ENCODE assay signal across 22 cellular contexts in the genomic region with DNA sequence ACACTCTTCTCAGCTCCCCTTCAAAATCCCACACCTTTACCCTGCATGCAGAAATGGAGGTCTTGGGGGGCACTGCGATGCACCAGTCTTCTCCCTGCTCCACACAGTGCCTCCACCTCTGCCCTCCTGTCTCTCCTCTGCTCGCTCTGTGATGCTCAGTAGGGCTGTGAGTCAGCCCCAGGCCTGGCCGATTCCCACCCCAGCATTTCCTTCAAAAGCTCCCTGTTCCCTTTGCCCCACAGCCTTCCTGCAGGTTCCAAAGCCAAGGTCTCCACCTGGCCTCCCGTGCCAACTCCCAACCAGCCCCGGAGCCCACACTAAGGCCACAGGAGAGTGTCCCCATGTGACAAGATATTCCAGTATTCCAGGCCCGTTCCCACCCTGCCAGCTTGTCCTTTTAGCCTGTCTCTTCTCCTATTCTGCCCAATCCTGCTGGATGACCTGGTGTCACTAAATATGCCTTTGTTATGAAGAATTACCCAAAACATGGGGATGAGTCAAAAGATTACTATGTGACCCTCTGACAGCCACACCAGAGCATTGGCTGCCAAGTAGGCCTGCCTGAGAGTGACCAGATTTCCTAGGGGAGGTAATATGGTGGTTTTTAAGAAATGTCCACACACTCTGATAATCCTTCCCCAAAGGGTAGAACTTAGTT.
DNase-seq lines count a peak whose midpoint lies in the region; ATAC-seq and TF ChIP-seq lines count a peak whose summit lies in the region.
"Had no signal": no experiment of that assay in that cellular context is flagged by ENCODE, and none has a peak within 500 bp of the region (broad histone marks: within the 10 kb centered on the region; RNA-seq: fewer than 3 reads in every experiment).

No MANE protein-coding gene starts in this region.

- no peak for TF ChIP-seq CTCF in HFFc6 (IDR thresholded peaks at IDR 0.05)

- no peaks in the 10 kb centered on the region for H3K36me3 Mint-ChIP-seq in HFFc6 (ENCODE audit: low read depth)
- H3K36me3 Mint-ChIP-seq: activated naive CD8-positive, alpha-beta T cell treated with anti-CD3 and anti-CD28 coated beads, Interleukin-2, amount 10 ng/mL, durations not matched to agents 7 days and 5 days; natural killer cell treated with Interleukin-12 subunit alpha and Interleukin-12 subunit beta and Interleukin-15 and Interleukin-18, amount 100 ng/mL, for 72 hours had no signal

- no peak overlapping the region for H3K27ac ChIP-seq in aorta (ENCODE audit: low read depth in 1 of 2, low read length in 2 of 2)
- H3K27ac ChIP-seq: gastrocnemius medialis, lower lobe of right lung, psoas muscle, uterus had no signal

- peaks cover 3% of the 10 kb centered on the region; the same call in 1 of the 2 replicates for H3K27me3 Mint-ChIP-seq in HFFc6 (ENCODE audit: insufficient read depth)

- ATAC-seq in aorta (ENCODE audit: low FRiP score) (no peak), GM21526 (IDR thresholded peaks at IDR 0.05; ENCODE audit: low FRiP score, unreplicated experiment) (no peak)
- ATAC-seq: activated CD8-positive, alpha-beta T cell treated with anti-CD3 and anti-CD28 coated beads for 36 hours; gastrocnemius medialis; lower lobe of right lung; natural killer cell treated with Interleukin-12 subunit alpha and Interleukin-12 subunit beta and Interleukin-15 and Interleukin-18, amount 100 ng/mL, for 72 hours; psoas muscle had no signal

- no peak overlapping the region for H3K4me3 ChIP-seq in aorta (ENCODE audit: low read length in 2 of 2)
- H3K4me3 ChIP-seq: gastrocnemius medialis, lower lobe of right lung, psoas muscle, uterus had no signal

- H3K27ac Mint-ChIP-seq in HFFc6: no peak overlapping the region; the same call in 1 of the 2 replicates
- H3K27ac Mint-ChIP-seq: activated CD8-positive, alpha-beta T cell treated with anti-CD3 and anti-CD28 coated beads for 36 hours; activated naive CD8-positive, alpha-beta T cell treated with anti-CD3 and anti-CD28 coated beads, Interleukin-2, amount 10 ng/mL, durations not matched to agents 7 days and 5 days; activated T-helper 1 cell treated with anti-CD3 and anti-CD28 coated beads, Interleukin-12 subunit alpha, Interleukin-12 subunit beta, Interleukin-2, Interleukin-4 antibody, amounts not matched to agents 30 ng/mL and 10 ng/mL and 1 ng/mL, durations not matched to agents 14 hours and 24 hours and 36 hours; natural killer cell treated with Interleukin-12 subunit alpha and Interleukin-12 subunit beta and Interleukin-15 and Interleukin-18, amount 100 ng/mL, for 72 hours had no signal

- no peaks in the 10 kb centered on the region for H3K27me3 ChIP-seq in aorta (ENCODE audit: control insufficient read depth in 1 of 2, insufficient read depth in 2 of 2, low read length in 1 of 2)
- H3K27me3 ChIP-seq: gastrocnemius medialis, uterus had no signal

- peaks cover 3% of the 10 kb centered on the region; the same call in 1 of the 2 replicates for H3K9me3 Mint-ChIP-seq in HFFc6
- H3K9me3 Mint-ChIP-seq: natural killer cell treated with Interleukin-12 subunit alpha and Interleukin-12 subunit beta and Interleukin-15 and Interleukin-18, amount 100 ng/mL, for 72 hours had no signal

- H3K4me1 ChIP-seq in aorta (ENCODE audit: control insufficient read depth in 1 of 2, insufficient read depth in 2 of 2, low read length in 2 of 2): no peaks in the 10 kb centered on the region
- H3K4me1 ChIP-seq: gastrocnemius medialis, lower lobe of right lung, psoas muscle, uterus had no signal

- H3K4me3 Mint-ChIP-seq in HFFc6: no peak overlapping the region
- H3K4me3 Mint-ChIP-seq: activated CD8-positive, alpha-beta T cell treated with anti-CD3 and anti-CD28 coated beads for 36 hours; activated naive CD8-positive, alpha-beta T cell treated with anti-CD3 and anti-CD28 coated beads, Interleukin-2, amount 10 ng/mL, durations not matched to agents 7 days and 5 days; activated T-helper 1 cell treated with anti-CD3 and anti-CD28 coated beads, Interleukin-12 subunit alpha, Interleukin-12 subunit beta, Interleukin-2, Interleukin-4 antibody, amounts not matched to agents 30 ng/mL and 10 ng/mL and 1 ng/mL, durations not matched to agents 14 hours and 24 hours and 36 hours; natural killer cell treated with Interleukin-12 subunit alpha and Interleukin-12 subunit beta and Interleukin-15 and Interleukin-18, amount 100 ng/mL, for 72 hours had no signal

- peaks cover 26% of the 10 kb centered on the region for H3K4me1 Mint-ChIP-seq in HFFc6 (ENCODE audit: low read depth)
- H3K4me1 Mint-ChIP-seq: activated naive CD8-positive, alpha-beta T cell treated with anti-CD3 and anti-CD28 coated beads, Interleukin-2, amount 10 ng/mL, durations not matched to agents 7 days and 5 days had no signal

- 84 to 91% methylated on average over 6 of the region's 6 CpGs for WGBS in aorta, 2 donors

- intact Hi-C loops in aorta (cut with DNase I): loop anchor here in 1 of 2 donors (5.0 kb wide), 1 partner anchor 179 kb away; no protein-coding TSS in a partner anchor

- H3K9me3 ChIP-seq in aorta (ENCODE audit: control insufficient read depth, low read length): peaks cover 2% of the 10 kb centered on the region
- H3K9me3 ChIP-seq: gastrocnemius medialis, lower lobe of right lung, psoas muscle, uterus had no signal

- DNase-seq in AG08396 (ENCODE audit: low spot score) (peak; percentile 59), HFFc6 (peak; percentile 46), amniotic epithelial cell (ENCODE audit: low read depth) (peak; percentile 23), glomerular visceral epithelial cell (ENCODE audit: extremely low spot score) (peak; percentile 40), aorta (no peak), NCI-H1092 (lab: John Stamatoyannopoulos, UW) (no peak), NCI-H2227 (lab: John Stamatoyannopoulos, UW; ENCODE audit: unreplicated experiment) (no peak)
- DNase-seq: activated CD8-positive, alpha-beta T cell treated with anti-CD3 and anti-CD28 coated beads for 36 hours; activated naive CD8-positive, alpha-beta T cell treated with anti-CD3 and anti-CD28 coated beads, Interleukin-2, amount 10 ng/mL, durations not matched to agents 7 days and 5 days; COR-L47; effector memory CD4-positive, alpha-beta T cell; gastrocnemius medialis; lower lobe of right lung; MM.1S; NCI-H187; OCI-M1; psoas muscle; stimulated activated CD4-positive, alpha-beta T cell treated with anti-CD3 and anti-CD28 coated beads, Interleukin-12 subunit alpha, Interleukin-12 subunit beta, amount 100 ng/mL, for 4 hours; uterus had no signal

- no peaks in the 10 kb centered on the region for H3K36me3 ChIP-seq in aorta (ENCODE audit: control insufficient read depth in 1 of 2, insufficient read depth in 2 of 2, low read length in 1 of 2)
- H3K36me3 ChIP-seq: gastrocnemius medialis, lower lobe of right lung, uterus had no signal

Comparison
In these comparisons a context has a peak if more than half of its experiments do, and no peak if none do; other contexts are left out.
1. DNase-seq: peak in AG08396 (single experiment), HFFc6 (single experiment), amniotic epithelial cell (single experiment) and glomerular visceral epithelial cell (single experiment); none in aorta (0 of 2), NCI-H1092 (single experiment) and NCI-H2227 (single experiment).